Comparison of ENCODE assay signal across 11 cellular contexts in genomic region chr6:142883011-142883410, GRCh38.
DNase-seq lines count a peak whose midpoint lies in the region; ATAC-seq and TF ChIP-seq lines count a peak whose summit lies in the region.
"Had no signal": no experiment of that assay in that cellular context is flagged by ENCODE, and none has a peak within 500 bp of the region (broad histone marks: within the 10 kb centered on the region; RNA-seq: fewer than 3 reads in every experiment).

No MANE protein-coding gene starts in this region.

- no peaks in the 10 kb centered on the region for H3K79me1 ChIP-seq in H9 (ENCODE audit: insufficient read depth, low read depth, low read length, poor library complexity, severe bottlenecking)

- peaks cover 91% of the 10 kb centered on the region for H3K4me1 Mint-ChIP-seq in CD4-positive, alpha-beta T cell (ENCODE audit: low read depth)
- H3K4me1 Mint-ChIP-seq in H9 (peaks cover 32 to 38% of the 10 kb centered on the region in 2 experiments), naive B cell (peaks cover 47 to 69% (median 69%) of the 10 kb centered on the region in 3 donors)

- no peak overlapping the region for H4K5ac ChIP-seq in H9 (ENCODE audit: insufficient read length, low read depth, low read length)

- CTCF ChIA-PET in CD4-positive, alpha-beta T cell (lab: Charles Lee), result interaction anchor here (1.1 to 1.3 kb wide), 2 partner anchors 18 to 23 kb away, joined by 3 read pairs; no protein-coding TSS in a partner anchor

- no CpG with 5 or more reads among the region's 3 CpGs for WGBS in H9 (ENCODE audit: extremely low coverage, insufficient read length, low lambda C conversion rate)

- no peak overlapping the region for H2BK15ac ChIP-seq in H9 (ENCODE audit: low read depth, low read length)

- TF ChIP-seq CTCF in CD4-positive, alpha-beta T cell (IDR thresholded peaks at IDR 0.05), result no peak
- no peak for TF ChIP-seq CTCF in H9 (conservative IDR thresholded peaks at IDR 0.05)
- TF ChIP-seq CTCF in GM13977 (IDR thresholded peaks at IDR 0.05; ENCODE audit: extremely low read depth, insufficient read depth, missing control alignments), result no peak

- H3K4me2 ChIP-seq in H9 (ENCODE audit: insufficient read depth, insufficient read length, low read length), result no peak overlapping the region

- intact Hi-C loops in CD4-positive, alpha-beta T cell (cut with DNase I, micrococcal nuclease), result loop anchor here (5.0 to 10.0 kb wide), 3 partner anchors 96 to 318 kb away; no protein-coding TSS in a partner anchor

- H4K91ac ChIP-seq in H9 (ENCODE audit: insufficient read length, low read depth, low read length), result no peak overlapping the region

- H3K79me2 ChIP-seq in H9 (ENCODE audit: insufficient read depth, low read length), result no peaks in the 10 kb centered on the region

- no peak overlapping the region for H3K27ac ChIP-seq in CD4-positive, alpha-beta T cell (ENCODE audit: low read depth, low read length)
- no peak overlapping the region for H3K27ac ChIP-seq in H9 (ENCODE audit: insufficient read length, low read depth, low read length)
- H3K27ac ChIP-seq: esophagus muscularis mucosa had no signal

- POLR2A ChIA-PET in CD4-positive, alpha-beta T cell (lab: Charles Lee), result interaction anchor here (0.7 to 9.7 kb wide), 13 partner anchors 8 to 305 kb away, joined by 3 to 137 read pairs (median 7); partner anchors contain the start of gene HIVEP2

- no peak overlapping the region for H4K8ac ChIP-seq in H9 (replicated peaks; ENCODE audit: insufficient read length, low read depth, low read length)

- H4K20me1 ChIP-seq in H9 (ENCODE audit: control insufficient read depth, insufficient read depth, insufficient read length), result no peaks in the 10 kb centered on the region

- peak overlapping the region; percentile 66 for H3K4me3 Mint-ChIP-seq in CD4-positive, alpha-beta T cell
- H3K4me3 Mint-ChIP-seq in H9 (no peak overlapping the region), naive B cell (peak overlapping the region in 3 of 8 donors; percentile 18 to 40 (median 23))
- H3K4me3 Mint-ChIP-seq: central memory CD8-positive, alpha-beta T cell had no signal

- no peak overlapping the region for H2BK12ac ChIP-seq in H9 (ENCODE audit: insufficient read length, low read depth, low read length)

- no peak overlapping the region for H2BK20ac ChIP-seq in H9 (ENCODE audit: low read depth, low read length, poor library complexity, severe bottlenecking)

- H2AFZ ChIP-seq in H9 (ENCODE audit: low read length), result no peak overlapping the region

- H3K9me3 ChIP-seq in CD4-positive, alpha-beta T cell (ENCODE audit: control insufficient read depth, low read length), result no peaks in the 10 kb centered on the region
- no peaks in the 10 kb centered on the region for H3K9me3 ChIP-seq in H9 (ENCODE audit: control insufficient read depth, low read depth, low read length)
- H3K9me3 ChIP-seq: esophagus muscularis mucosa, SJSA1 had no signal

- H3K36me3 Mint-ChIP-seq in CD4-positive, alpha-beta T cell (ENCODE audit: low read depth), result peaks cover 43% of the 10 kb centered on the region
- H3K36me3 Mint-ChIP-seq in H9 (ENCODE audit: insufficient read depth in 1 of 3, low read depth in 3 of 3), result no peaks in the 10 kb centered on the region
- peaks cover 7 to 11% of the 10 kb centered on the region in 2 donors for H3K36me3 Mint-ChIP-seq in naive B cell

- no peak overlapping the region for H2BK120ac ChIP-seq in H9 (ENCODE audit: low read depth, low read length, poor library complexity, severe bottlenecking)

- no peak overlapping the region; the same call in 1 of the 2 replicates for H3K14ac ChIP-seq in H9 (ENCODE audit: insufficient read depth, low read length)

- H2BK5ac ChIP-seq in H9 (ENCODE audit: insufficient read length, low read length), result no peak overlapping the region

- no peaks in the 10 kb centered on the region for H3K27me3 Mint-ChIP-seq in CD4-positive, alpha-beta T cell
- H3K27me3 Mint-ChIP-seq in H9 (ENCODE audit: low read depth) (no peaks in the 10 kb centered on the region), naive B cell (no peaks in the 10 kb centered on the region)
- H3K27me3 Mint-ChIP-seq: central memory CD8-positive, alpha-beta T cell had no signal

- H3K27me3 ChIP-seq in CD4-positive, alpha-beta T cell (ENCODE audit: control insufficient read depth, insufficient read depth, low read length), result no peaks in the 10 kb centered on the region
- no peaks in the 10 kb centered on the region for H3K27me3 ChIP-seq in H9 (ENCODE audit: insufficient read depth, low read length)
- H3K27me3 ChIP-seq: esophagus muscularis mucosa, SJSA1 had no signal

- H3K27ac Mint-ChIP-seq in CD4-positive, alpha-beta T cell, result peak overlapping the region; percentile 91
- H3K27ac Mint-ChIP-seq in H9, result peak overlapping the region in 1 of 3 experiments; percentile 60; a peak in 3 of 7 replicates
- H3K27ac Mint-ChIP-seq in naive B cell, result peak overlapping the region in 5 of 6 donors; percentile 37 to 100 (median 76)

- H3K56ac ChIP-seq in H9 (ENCODE audit: insufficient read length, low read depth, low read length), result no peak overlapping the region

- H3K23me2 ChIP-seq in H9 (ENCODE audit: insufficient read length, low read depth, low read length, poor library complexity, severe bottlenecking), result no peaks in the 10 kb centered on the region

- no peak overlapping the region for H3K4ac ChIP-seq in H9 (ENCODE audit: low read depth, low read length)

- H3K18ac ChIP-seq in H9 (ENCODE audit: insufficient read length, low read depth, low read length), result no peak overlapping the region

- H2AK5ac ChIP-seq in H9 (ENCODE audit: insufficient read length, low read length), result no peak overlapping the region

- no peaks in the 10 kb centered on the region for H3K9me3 Mint-ChIP-seq in CD4-positive, alpha-beta T cell
- H3K9me3 Mint-ChIP-seq in H9 (no peaks in the 10 kb centered on the region), naive B cell (no peaks in the 10 kb centered on the region)
- H3K9me3 Mint-ChIP-seq: central memory CD8-positive, alpha-beta T cell had no signal

- in situ Hi-C loops in GM13977 (cut with MboI; ENCODE audit: low pct_unique_long_range_greater_than_20kb, low sequenced_read_pairs, unreplicated experiment), result no loop called here

- no peak overlapping the region for H3K9ac ChIP-seq in H9 (ENCODE audit: extremely low read depth, insufficient read length, low read length)

- no peak for DNase-seq in CD4-positive, alpha-beta T cell
- no peak for DNase-seq in H9
- peak; percentile 72 for DNase-seq in astrocyte of the hippocampus (ENCODE audit: low read depth, low spot score)
- DNase-seq in naive B cell, result no peak
- DNase-seq in NCI-H345 (lab: John Stamatoyannopoulos, UW), result no peak
- DNase-seq in GM13977 (ENCODE audit: low spot score), result no peak

- H3K4me1 ChIP-seq in H9 (ENCODE audit: insufficient read depth, low read length), result peaks cover 5% of the 10 kb centered on the region; the same call in 1 of the 2 replicates

- H3K23ac ChIP-seq in H9 (ENCODE audit: insufficient read length, low read depth, low read length), result no peak overlapping the region

- no peak for ATAC-seq in CD4-positive, alpha-beta T cell (ENCODE audit: poor library complexity)
- ATAC-seq in naive B cell (ENCODE audit: low read depth in 2 of 2) (no peak), GM21381 (IDR thresholded peaks at IDR 0.05; ENCODE audit: unreplicated experiment) (no peak), HG03095 (IDR thresholded peaks at IDR 0.05; ENCODE audit: unreplicated experiment) (no peak)

- H3T11ph ChIP-seq in H9 (ENCODE audit: low read length), result peak overlapping the region; percentile 57
